Comparison of ENCODE assay signal across 21 cellular contexts in the genomic region with DNA sequence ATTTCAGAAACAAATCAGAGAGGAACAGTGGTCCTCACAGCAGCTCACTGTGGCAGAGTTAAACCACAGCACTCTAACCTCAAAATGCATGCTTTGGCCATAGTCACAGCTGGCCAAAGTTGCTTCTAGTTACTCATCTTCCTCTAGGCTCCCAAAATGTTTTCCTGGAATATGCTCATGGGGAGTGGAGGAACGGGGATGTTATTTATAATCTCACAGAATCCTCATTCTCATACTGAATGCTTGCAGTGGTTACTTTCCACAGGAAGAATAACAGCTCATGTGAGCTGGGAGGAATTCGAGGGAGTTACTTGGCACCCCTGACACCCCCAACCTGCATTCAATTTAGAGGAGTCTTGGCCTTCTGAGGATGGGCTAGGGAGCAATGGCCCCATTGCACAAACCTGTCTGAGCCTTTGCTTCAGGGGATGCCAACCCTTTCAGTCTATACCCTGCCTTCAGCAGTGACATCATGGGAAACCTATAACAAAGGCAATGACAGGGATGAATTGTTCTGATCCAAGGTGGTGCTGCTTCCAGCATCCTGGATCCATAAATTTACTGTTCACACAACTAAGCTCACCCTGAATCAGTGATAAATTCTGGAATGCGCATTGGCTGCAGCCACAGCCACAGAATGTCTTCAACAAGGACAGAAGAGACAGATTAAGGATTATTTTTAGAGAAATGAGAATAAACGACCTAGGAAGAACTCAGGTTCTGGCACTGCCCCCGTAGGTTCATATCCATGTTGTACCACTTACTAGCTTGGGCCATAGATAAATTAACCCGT. TPM values are rescaled to one million over a fixed set of nuclear protein-coding genes. Genes with fewer than 3 reads are reported as not detected.
DNase-seq lines count a peak whose midpoint lies in the region; TF ChIP-seq lines count a peak whose summit lies in the region.
"Had no signal": no experiment of that assay in that cellular context is flagged by ENCODE, and none has a peak within 500 bp of the region (broad histone marks: within the 10 kb centered on the region; RNA-seq: fewer than 3 reads in every experiment).

No MANE protein-coding gene starts in this region.

- TF ChIP-seq CTCF in MCF 10A (IDR thresholded peaks at IDR 0.05; ENCODE audit: unreplicated experiment), result no peak
- TF ChIP-seq CTCF in breast epithelium (IDR thresholded peaks at IDR 0.05), result no peak
- TF ChIP-seq CTCF in astrocyte of the cerebellum (IDR thresholded peaks at IDR 0.05; ENCODE audit: low read depth, low read length, missing control alignments), result no peak
- no peak for TF ChIP-seq CTCF in type B pancreatic cell (conservative IDR thresholded peaks at IDR 0.05)

- TF ChIP-seq POLR2A in breast epithelium (IDR thresholded peaks at IDR 0.05), result no peak

- no peak overlapping the region for H3K27ac Mint-ChIP-seq in MCF 10A (ENCODE audit: low read depth, unreplicated experiment)
- H3K27ac Mint-ChIP-seq in type B pancreatic cell, result no peak overlapping the region
- H3K27ac Mint-ChIP-seq in activated naive CD4-positive, alpha-beta T cell treated with anti-CD3 and anti-CD28 coated beads for 36 hours, result no peak overlapping the region
- H3K27ac Mint-ChIP-seq: activated B cell treated with CpG ODN at 0.5 μM for 24 hours had no signal

- no peaks in the 10 kb centered on the region for H3K4me1 ChIP-seq in breast epithelium
- H3K4me1 ChIP-seq: heart left ventricle had no signal

- H3K9me3 Mint-ChIP-seq in MCF 10A (ENCODE audit: unreplicated experiment), result no peaks in the 10 kb centered on the region
- H3K9me3 Mint-ChIP-seq in type B pancreatic cell, result no peaks in the 10 kb centered on the region
- H3K9me3 Mint-ChIP-seq in activated naive CD4-positive, alpha-beta T cell treated with anti-CD3 and anti-CD28 coated beads for 36 hours, result no peaks in the 10 kb centered on the region
- H3K9me3 Mint-ChIP-seq: activated B cell treated with CpG ODN at 0.5 μM for 24 hours had no signal

- H3K9me3 ChIP-seq in breast epithelium, result no peaks in the 10 kb centered on the region
- H3K9me3 ChIP-seq: tibial artery had no signal

- intact Hi-C loops in MCF 10A (cut with micrococcal nuclease) (loop anchor here (2.0 kb wide), 1 partner anchor 25 kb away; no protein-coding TSS in a partner anchor), breast epithelium (cut with DNase I; ENCODE audit: low total_unique reads) (no loop called here)
- intact Hi-C loops in activated naive CD4-positive, alpha-beta T cell treated with anti-CD3 and anti-CD28 coated beads for 36 hours (cut with micrococcal nuclease), result no loop called here

- no peaks in the 10 kb centered on the region for H3K27me3 ChIP-seq in breast epithelium
- H3K27me3 ChIP-seq: tibial artery had no signal

- peak; percentile 29 for DNase-seq in MCF 10A (ENCODE audit: unreplicated experiment)
- no peak for DNase-seq in breast epithelium (ENCODE audit: low spot score in 2 of 2)
- DNase-seq in astrocyte of the cerebellum (ENCODE audit: low read depth), result peak; percentile 78
- peak; percentile 81 for DNase-seq in hepatic stellate cell (ENCODE audit: low spot score)
- no peak for DNase-seq in SKM-1 treated with dmso at 0.1 percent for 144 hours (lab: John Stamatoyannopoulos, UW; ENCODE audit: unreplicated experiment)
- DNase-seq in type B pancreatic cell (ENCODE audit: extremely low spot score, unreplicated experiment), result no peak
- DNase-seq in NCI-H774 (lab: John Stamatoyannopoulos, UW), result no peak
- no peak for DNase-seq in activated naive CD4-positive, alpha-beta T cell treated with anti-CD3 and anti-CD28 coated beads for 36 hours
- DNase-seq: activated B cell treated with CpG ODN at 0.5 μM for 24 hours; activated naive CD4-positive, alpha-beta T cell; Calu3; GOT3; heart left ventricle; NCI-H146; OCI-M1; stimulated activated CD4-positive, alpha-beta T cell treated with anti-CD3 and anti-CD28 coated beads, Interleukin-1b, Interleukin-23, amount 100 ng/mL, for 48 hours; stimulated activated CD8-positive, alpha-beta memory T cell treated with anti-CD3 and anti-CD28 coated beads, Interleukin-4, amount 100 ng/mL, for 48 hours; SW 1271; tibial artery had no signal

- H3K36me3 ChIP-seq in breast epithelium, result no peaks in the 10 kb centered on the region
- H3K36me3 ChIP-seq: heart left ventricle, tibial artery had no signal

- in situ Hi-C loops in astrocyte of the cerebellum (cut with HindIII; ENCODE audit: low sequenced_read_pairs), result no loop called here

- POLR2A ChIA-PET in MCF 10A (lab: Yijun Ruan, JAX), result interaction anchor here (1.0 to 1.6 kb wide), 2 partner anchors 18 to 23 kb away, joined by 3 read pairs; no protein-coding TSS in a partner anchor

- no peaks in the 10 kb centered on the region for H3K27me3 Mint-ChIP-seq in MCF 10A (ENCODE audit: insufficient read depth, unreplicated experiment)
- H3K27me3 Mint-ChIP-seq in type B pancreatic cell, result peaks cover 14% of the 10 kb centered on the region
- peaks cover 4% of the 10 kb centered on the region for H3K27me3 Mint-ChIP-seq in activated naive CD4-positive, alpha-beta T cell treated with anti-CD3 and anti-CD28 coated beads for 36 hours (ENCODE audit: low read depth)

- CTCF ChIA-PET in MCF 10A (lab: Yijun Ruan, JAX), result interaction anchor here (0.6 to 1.8 kb wide), 5 partner anchors 18 to 1022 kb away, joined by 3 to 6 read pairs (median 3); partner anchors contain the start of gene CCBE1
- CTCF ChIA-PET in activated naive CD4-positive, alpha-beta T cell treated with anti-CD3 and anti-CD28 coated beads for 36 hours (lab: Charles Lee), result no interaction called here

- H3K4me3 Mint-ChIP-seq in MCF 10A (ENCODE audit: unreplicated experiment) (no peak overlapping the region), type B pancreatic cell (no peak overlapping the region)
- no peak overlapping the region for H3K4me3 Mint-ChIP-seq in activated naive CD4-positive, alpha-beta T cell treated with anti-CD3 and anti-CD28 coated beads for 36 hours
- H3K4me3 Mint-ChIP-seq: activated B cell treated with CpG ODN at 0.5 μM for 24 hours had no signal

- H3K27ac ChIP-seq in breast epithelium, result no peak overlapping the region
- H3K27ac ChIP-seq: heart left ventricle, KMS-11, tibial artery had no signal

- H3K4me1 Mint-ChIP-seq in MCF 10A (ENCODE audit: insufficient read depth, unreplicated experiment) (peaks cover 41% of the 10 kb centered on the region), type B pancreatic cell (ENCODE audit: unreplicated experiment) (peaks cover 22% of the 10 kb centered on the region)
- no peaks in the 10 kb centered on the region for H3K4me1 Mint-ChIP-seq in activated naive CD4-positive, alpha-beta T cell treated with anti-CD3 and anti-CD28 coated beads for 36 hours (ENCODE audit: low read depth)
- H3K4me1 Mint-ChIP-seq: activated B cell treated with CpG ODN at 0.5 μM for 24 hours had no signal

- H3K4me3 ChIP-seq in breast epithelium, result no peak overlapping the region
- no peak overlapping the region for H3K4me3 ChIP-seq in astrocyte of the cerebellum (ENCODE audit: low read depth, low read length)
- H3K4me3 ChIP-seq: heart left ventricle, tibial artery had no signal

- no TSS peak for BruUV-seq in MCF 10A (replicated peaks; lab: Mats Ljungman, UMichigan)

- H3K36me3 Mint-ChIP-seq in MCF 10A (ENCODE audit: insufficient read depth, unreplicated experiment) (no peaks in the 10 kb centered on the region), type B pancreatic cell (no peaks in the 10 kb centered on the region)
- H3K36me3 Mint-ChIP-seq in activated naive CD4-positive, alpha-beta T cell treated with anti-CD3 and anti-CD28 coated beads for 36 hours (ENCODE audit: low read depth), result no peaks in the 10 kb centered on the region

RNA-seq across cellular contexts. Expression of gene CCBE1, which starts 22.5 kb away (rescaled TPM):
- total RNA-seq in MCF 10A (2022), result 23.8 and 28.9 TPM in 2 replicates
- 1 to 10 TPM; 3.5 to 4.9 (median 4.0) TPM for total RNA-seq in breast epithelium
- total RNA-seq in type B pancreatic cell (ENCODE audit: low replicate concordance), result 8.3 and 51.3 TPM in 2 replicates
- not detected for total RNA-seq in activated naive CD4-positive, alpha-beta T cell treated with anti-CD3 and anti-CD28 coated beads for 36 hours
- total RNA-seq: NCI-H460 had no signal

Comparison
In these comparisons a context has a peak if more than half of its experiments do, and no peak if none do; other contexts are left out.
1. DNase-seq: peak in MCF 10A (single experiment), astrocyte of the cerebellum (single experiment) and hepatic stellate cell (single experiment); none in breast epithelium (0 of 2), SKM-1 treated with dmso at 0.1 percent for 144 hours (single experiment), type B pancreatic cell (single experiment), NCI-H774 (single experiment) and activated naive CD4-positive, alpha-beta T cell treated with anti-CD3 and anti-CD28 coated beads for 36 hours (single experiment).